Comparison of ENCODE assay signal across 2 cellular contexts in the genomic region with DNA sequence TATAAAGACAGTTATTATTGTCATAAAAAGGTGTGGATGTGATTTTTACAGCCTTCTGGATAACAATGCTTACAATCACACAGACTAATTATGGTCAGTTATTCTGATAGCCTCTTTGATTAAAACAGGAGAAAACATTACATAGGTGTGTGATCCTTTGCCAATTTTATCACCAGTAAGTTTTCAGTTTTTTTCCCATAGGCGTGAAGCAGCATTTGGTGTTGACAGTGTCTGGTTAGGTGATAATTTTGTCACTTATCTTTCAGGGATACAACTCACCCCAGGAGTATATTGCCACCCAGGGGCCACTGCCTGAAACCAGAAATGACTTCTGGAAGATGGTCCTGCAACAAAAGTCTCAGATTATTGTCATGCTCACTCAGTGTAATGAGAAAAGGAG.
TF ChIP-seq lines count a peak whose summit lies in the region.

No MANE protein-coding gene starts in this region.

TF ChIP-seq in HCT116, 20 proteins besides CTCF, POLR2A, EP300 and RAD21 (continued from another document):
- TF ChIP-seq, protein P1, sequence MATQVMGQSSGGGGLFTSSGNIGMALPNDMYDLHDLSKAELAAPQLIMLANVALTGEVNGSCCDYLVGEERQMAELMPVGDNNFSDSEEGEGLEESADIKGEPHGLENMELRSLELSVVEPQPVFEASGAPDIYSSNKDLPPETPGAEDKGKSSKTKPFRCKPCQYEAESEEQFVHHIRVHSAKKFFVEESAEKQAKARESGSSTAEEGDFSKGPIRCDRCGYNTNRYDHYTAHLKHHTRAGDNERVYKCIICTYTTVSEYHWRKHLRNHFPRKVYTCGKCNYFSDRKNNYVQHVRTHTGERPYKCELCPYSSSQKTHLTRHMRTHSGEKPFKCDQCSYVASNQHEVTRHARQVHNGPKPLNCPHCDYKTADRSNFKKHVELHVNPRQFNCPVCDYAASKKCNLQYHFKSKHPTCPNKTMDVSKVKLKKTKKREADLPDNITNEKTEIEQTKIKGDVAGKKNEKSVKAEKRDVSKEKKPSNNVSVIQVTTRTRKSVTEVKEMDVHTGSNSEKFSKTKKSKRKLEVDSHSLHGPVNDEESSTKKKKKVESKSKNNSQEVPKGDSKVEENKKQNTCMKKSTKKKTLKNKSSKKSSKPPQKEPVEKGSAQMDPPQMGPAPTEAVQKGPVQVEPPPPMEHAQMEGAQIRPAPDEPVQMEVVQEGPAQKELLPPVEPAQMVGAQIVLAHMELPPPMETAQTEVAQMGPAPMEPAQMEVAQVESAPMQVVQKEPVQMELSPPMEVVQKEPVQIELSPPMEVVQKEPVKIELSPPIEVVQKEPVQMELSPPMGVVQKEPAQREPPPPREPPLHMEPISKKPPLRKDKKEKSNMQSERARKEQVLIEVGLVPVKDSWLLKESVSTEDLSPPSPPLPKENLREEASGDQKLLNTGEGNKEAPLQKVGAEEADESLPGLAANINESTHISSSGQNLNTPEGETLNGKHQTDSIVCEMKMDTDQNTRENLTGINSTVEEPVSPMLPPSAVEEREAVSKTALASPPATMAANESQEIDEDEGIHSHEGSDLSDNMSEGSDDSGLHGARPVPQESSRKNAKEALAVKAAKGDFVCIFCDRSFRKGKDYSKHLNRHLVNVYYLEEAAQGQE (IDR thresholded peaks at IDR 0.05; ENCODE audit: low read depth): no peak
- TF ChIP-seq EZH2 (IDR thresholded peaks at IDR 0.05) (no peak), EGR1 (IDR thresholded peaks at IDR 0.05; ENCODE audit: low read depth) (no peak), SP1 (IDR thresholded peaks at IDR 0.05; ENCODE audit: low read depth) (no peak), YY1 (IDR thresholded peaks at IDR 0.05; ENCODE audit: extremely low read depth, insufficient replicate concordance, low read depth, low read length) (no peak), SIN3A (IDR thresholded peaks at IDR 0.05; ENCODE audit: low read depth) (no peak), ZFX (IDR thresholded peaks at IDR 0.05) (no peak)
- TF ChIP-seq, protein P2, sequence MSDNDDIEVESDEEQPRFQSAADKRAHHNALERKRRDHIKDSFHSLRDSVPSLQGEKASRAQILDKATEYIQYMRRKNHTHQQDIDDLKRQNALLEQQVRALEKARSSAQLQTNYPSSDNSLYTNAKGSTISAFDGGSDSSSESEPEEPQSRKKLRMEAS (IDR thresholded peaks at IDR 0.05): no peak

TF ChIP-seq in WTC11, 78 proteins besides CTCF, POLR2A, EP300 and RAD21 (continued from another document):
- TF ChIP-seq GRHL2 (CRISPR knock-in tag; IDR thresholded peaks at IDR 0.05; ENCODE audit: insufficient replicate concordance, severe bottlenecking): no peak
- TF ChIP-seq, protein P3, sequence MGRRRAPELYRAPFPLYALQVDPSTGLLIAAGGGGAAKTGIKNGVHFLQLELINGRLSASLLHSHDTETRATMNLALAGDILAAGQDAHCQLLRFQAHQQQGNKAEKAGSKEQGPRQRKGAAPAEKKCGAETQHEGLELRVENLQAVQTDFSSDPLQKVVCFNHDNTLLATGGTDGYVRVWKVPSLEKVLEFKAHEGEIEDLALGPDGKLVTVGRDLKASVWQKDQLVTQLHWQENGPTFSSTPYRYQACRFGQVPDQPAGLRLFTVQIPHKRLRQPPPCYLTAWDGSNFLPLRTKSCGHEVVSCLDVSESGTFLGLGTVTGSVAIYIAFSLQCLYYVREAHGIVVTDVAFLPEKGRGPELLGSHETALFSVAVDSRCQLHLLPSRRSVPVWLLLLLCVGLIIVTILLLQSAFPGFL (CRISPR knock-in tag; IDR thresholded peaks at IDR 0.05; ENCODE audit: borderline replicate concordance): no peak
- no peak for TF ChIP-seq ZNF671 (CRISPR knock-in tag; IDR thresholded peaks at IDR 0.05)
- TF ChIP-seq NFYB (CRISPR knock-in tag; conservative IDR thresholded peaks at IDR 0.05; ENCODE audit: low read depth): no peak
- TF ChIP-seq GABPB1 (CRISPR knock-in tag; IDR thresholded peaks at IDR 0.05): no peak
- TF ChIP-seq, protein P4, sequence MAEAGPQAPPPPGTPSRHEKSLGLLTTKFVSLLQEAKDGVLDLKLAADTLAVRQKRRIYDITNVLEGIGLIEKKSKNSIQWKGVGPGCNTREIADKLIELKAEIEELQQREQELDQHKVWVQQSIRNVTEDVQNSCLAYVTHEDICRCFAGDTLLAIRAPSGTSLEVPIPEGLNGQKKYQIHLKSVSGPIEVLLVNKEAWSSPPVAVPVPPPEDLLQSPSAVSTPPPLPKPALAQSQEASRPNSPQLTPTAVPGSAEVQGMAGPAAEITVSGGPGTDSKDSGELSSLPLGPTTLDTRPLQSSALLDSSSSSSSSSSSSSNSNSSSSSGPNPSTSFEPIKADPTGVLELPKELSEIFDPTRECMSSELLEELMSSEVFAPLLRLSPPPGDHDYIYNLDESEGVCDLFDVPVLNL (CRISPR knock-in tag; IDR thresholded peaks at IDR 0.05; ENCODE audit: borderline replicate concordance, low read depth): no peak
- no peak for TF ChIP-seq ELF4 (CRISPR knock-in tag; IDR thresholded peaks at IDR 0.05; ENCODE audit: low read depth)
- no peak for TF ChIP-seq FOXJ3 (CRISPR knock-in tag; IDR thresholded peaks at IDR 0.05; ENCODE audit: borderline replicate concordance)
- TF ChIP-seq ZNF263 (CRISPR knock-in tag; IDR thresholded peaks at IDR 0.05; ENCODE audit: low read depth): no peak
- TF ChIP-seq CBFB (CRISPR knock-in tag; IDR thresholded peaks at IDR 0.05; ENCODE audit: low read depth): no peak
